10 cellular contexts compared by ENCODE assay signal in the genomic region with DNA sequence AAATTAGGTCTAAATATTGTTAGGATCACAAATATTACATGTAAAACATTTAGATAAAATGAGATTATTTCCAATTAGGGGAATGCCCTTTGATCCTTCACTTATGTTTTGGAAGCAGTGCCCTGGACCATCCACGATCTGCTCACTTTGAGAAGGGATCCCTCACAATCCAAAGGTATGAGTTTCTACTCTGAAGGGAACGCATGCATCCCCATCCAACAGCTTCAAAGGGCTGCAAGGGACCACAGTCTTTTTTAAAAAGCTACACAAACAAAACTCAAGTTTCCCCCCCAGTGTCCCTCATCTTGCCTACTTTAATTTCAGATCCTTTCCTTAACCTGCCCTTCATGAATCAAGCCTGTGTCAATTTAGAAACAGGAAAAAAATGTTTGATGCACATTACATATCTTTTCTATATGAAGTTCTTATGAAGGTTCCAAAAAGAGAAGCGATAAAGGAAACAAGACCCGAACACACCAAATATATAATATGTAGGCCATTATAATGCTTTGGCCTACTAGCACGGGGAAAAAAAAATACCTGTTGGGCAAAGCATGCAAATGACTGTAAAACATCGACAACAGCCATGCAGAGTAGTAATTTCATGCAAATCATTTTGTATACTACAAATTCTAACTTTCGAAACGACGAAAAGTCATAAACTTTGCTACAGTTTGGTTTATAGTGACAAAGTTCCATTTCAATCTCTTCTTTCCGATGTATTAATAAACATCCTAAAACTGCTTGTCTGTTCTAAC. TPM values are rescaled to one million over a fixed set of nuclear protein-coding genes. Genes with fewer than 3 reads are reported as not detected.
DNase-seq lines count a peak whose midpoint lies in the region; ATAC-seq, FAIRE-seq and TF ChIP-seq lines count a peak whose summit lies in the region.
"Had no signal": no experiment of that assay in that cellular context is flagged by ENCODE, and none has a peak within 500 bp of the region (broad histone marks: within the 10 kb centered on the region; RNA-seq: fewer than 3 reads in every experiment).

No MANE protein-coding gene starts in this region.

- intact Hi-C loops in K562 (cut with micrococcal nuclease) = loop anchor here (5.0 kb wide), 1 partner anchor 99 kb away; a partner anchor contains a TSS
- intact Hi-C loops in lower leg skin (cut with DNase I; ENCODE audit: low total_unique reads) = no loop called here

- peaks cover 29% of the 10 kb centered on the region for H3K4me1 Mint-ChIP-seq in mesothelial cell of epicardium

- TF ChIP-seq POLR2A in K562 (conservative IDR thresholded peaks at IDR 0.05) = no peak
- no peak for TF ChIP-seq POLR2A in lower leg skin (IDR thresholded peaks at IDR 0.05)

- no peaks in the 10 kb centered on the region for H3K9me1 ChIP-seq in K562 (ENCODE audit: control insufficient read depth, insufficient read depth, low read length)

- FAIRE-seq in K562 (lab: Jason Lieb, UNC) = no peak

- no peaks in the 10 kb centered on the region for H3K27me3 Mint-ChIP-seq in mesothelial cell of epicardium (ENCODE audit: low read depth)

- H3K27ac ChIP-seq in 22Rv1 = peak overlapping the region; percentile 92; the same call in 1 of the 2 replicates
- H3K27ac ChIP-seq in K562 (ENCODE audit: extremely low read depth, low read depth, low read length) = peak overlapping the region; percentile 97; the same call in 2 of the 3 replicates

- H2AFZ ChIP-seq in K562 (ENCODE audit: low read depth, low read length) = no peak overlapping the region

- no peak for DNase-seq in HFF-Myc (ENCODE audit: extremely low read depth, low read depth)
- DNase-seq in K562 (ENCODE audit: extremely low read depth in 1 of 4, low spot score in 3 of 4) = no peak
- no peak for DNase-seq in mesothelial cell of epicardium (ENCODE audit: low spot score in 2 of 2, unreplicated experiment in 2 of 2)
- DNase-seq in lower leg skin (ENCODE audit: low spot score in 2 of 2) = no peak
- no peak for DNase-seq in NCI-H2227 treated with DMSO at 0.1 percent for 48 hours (lab: John Stamatoyannopoulos, UW)
- DNase-seq in AG08395 (ENCODE audit: low spot score) = no peak
- DNase-seq: kidney glomerular epithelial cell, RPMI8226 had no signal

- H3K4me3 Mint-ChIP-seq in mesothelial cell of epicardium = peak overlapping the region; percentile 90

- peak overlapping the region in 1 of 2 experiments; percentile 97; a peak in 3 of 4 replicates for H3K9ac ChIP-seq in K562 (ENCODE audit: insufficient read depth in 1 of 2, low read depth in 2 of 2, low read length in 2 of 2)

- peaks cover 37% of the 10 kb centered on the region for H3K36me3 ChIP-seq in K562 (ENCODE audit: control insufficient read depth, insufficient read depth, low read length)

- TF ChIP-seq RAD21 in K562 (CRISPR knock-in tag; conservative IDR thresholded peaks at IDR 0.05 in 1 of 2, IDR thresholded peaks at IDR 0.05 in 1 of 2) = no peak

- in situ Hi-C loops in K562 (cut with MboI) = no loop called here

- no peaks in the 10 kb centered on the region for H3K9me3 Mint-ChIP-seq in mesothelial cell of epicardium

- no peak for ATAC-seq in K562
- ATAC-seq in esophagus mucosa = no peak

- no peaks in the 10 kb centered on the region for H3K27me3 ChIP-seq in K562 (ENCODE audit: control insufficient read depth in 2 of 2, insufficient read depth in 2 of 2, low read length in 2 of 2)

- H3K36me3 Mint-ChIP-seq in mesothelial cell of epicardium = peaks cover 2% of the 10 kb centered on the region

- H3K4me3 ChIP-seq in HFF-Myc (replicated peaks; ENCODE audit: low read depth, low read length) (peak overlapping the region; percentile 98), K562 (peak overlapping the region; percentile 92), lower leg skin (ENCODE audit: low read depth, poor library complexity, severe bottlenecking) (no peak overlapping the region)

- H3K79me2 ChIP-seq in K562 (ENCODE audit: control insufficient read depth, insufficient read depth, low read length) = peaks cover 79% of the 10 kb centered on the region

- no peaks in the 10 kb centered on the region for H3K9me3 ChIP-seq in K562 (replicated peaks; ENCODE audit: control insufficient read depth, insufficient read depth, low read depth, low read length)

- 2% methylated on average over 10 of the region's 10 CpGs for WGBS in K562 (ENCODE audit: insufficient coverage, low coverage, missing lambda C conversion rate)
- 22 to 24% methylated on average over 10 of the region's 10 CpGs for WGBS in lower leg skin, 2 donors

- POLR2A ChIA-PET in K562 (lab: Yijun Ruan, JAX) = interaction anchor here (2.8 kb wide), 1 partner anchor 53 kb away, joined by 7 read pairs; no protein-coding TSS in a partner anchor

- no peak for TF ChIP-seq EP300 in K562 (IDR thresholded peaks at IDR 0.05; ENCODE audit: low read length)

- peaks cover 9 to 16% of the 10 kb centered on the region in 2 experiments; a peak in 4 of 5 replicates for H3K4me1 ChIP-seq in K562 (replicated peaks in 1 of 2; ENCODE audit: control insufficient read depth in 2 of 2, insufficient read depth in 2 of 2, low read length in 2 of 2)

- BruUV-seq in K562 (replicated peaks; lab: Mats Ljungman, UMichigan) = no TSS peak

- CTCF ChIA-PET in K562 (lab: Yijun Ruan, JAX; ENCODE audit: low intra/inter-chr PET ratio) = no interaction called here

- peak overlapping the region; percentile 99 for H3K27ac Mint-ChIP-seq in mesothelial cell of epicardium

- peaks cover 28% of the 10 kb centered on the region for H4K20me1 ChIP-seq in K562 (replicated peaks; ENCODE audit: control insufficient read depth, insufficient read depth, low read length)

- TF ChIP-seq CTCF in 22Rv1 (IDR thresholded peaks at IDR 0.05) (no peak), HFF-Myc (IDR thresholded peaks at IDR 0.05; ENCODE audit: low read depth, low read length, missing control alignments) (no peak), K562 (IDR thresholded peaks at IDR 0.05 in 2 of 3, conservative IDR thresholded peaks at IDR 0.05 in 1 of 3; ENCODE audit: insufficient read depth in 2 of 3, low read depth in 1 of 3, low read length in 3 of 3) (no peak), mesothelial cell of epicardium (IDR thresholded peaks at IDR 0.05; ENCODE audit: unreplicated experiment) (no peak), lower leg skin (IDR thresholded peaks at IDR 0.05) (no peak)

- H3K4me2 ChIP-seq in K562 (ENCODE audit: insufficient read depth, low read length) = peak overlapping the region; percentile 97

RNA-seq across cellular contexts. Expression of a gene that starts 2.0 kb away (rescaled TPM):
- total RNA-seq in K562 (2011; cell fraction: chromatin; rRNA removed; ENCODE audit: low replicate concordance) = 60.9 and 137 TPM in 2 replicates
- 28.9 and 33.7 TPM in 2 replicates for total RNA-seq in K562 (2011; cell fraction: nucleolus; rRNA removed)
- total RNA-seq in K562 (2011; cell fraction: nucleoplasm; rRNA removed) = 42.9 and 46.2 TPM in 2 replicates
- total RNA-seq in K562 (2014; rRNA removed) (89.1 and 89.2 TPM in 2 replicates), K562 (2014; rRNA removed; fragmentation: Illumina TruSeq; extraction: Trizol) (124 and 145 TPM in 2 replicates), K562 (2015; rRNA removed; fragmentation: Illumina TruSeq; extraction: Trizol) (145 and 156 TPM in 2 replicates), K562 (2021) (93.0 and 124 TPM in 2 replicates), mesothelial cell of epicardium (145 to 148 TPM (median 145 TPM) in 3 replicates), lower leg skin (100 to 1,000 TPM; 105 to 138 (median 121) TPM), esophagus mucosa (88.2 TPM)
- polyA plus RNA-seq in K562 (2011; rRNA removed) (34.8 and 42.8 TPM in 2 replicates), K562 (2014; fragmentation: Illumina TruSeq; extraction: Trizol) (143 and 163 TPM in 2 replicates), K562 (2014; fragmentation: Nextera tagmentation; extraction: Ambion mirVana) (10 to 100 TPM; 19.6 to 35.1 TPM), K562 (2014; rRNA removed) (86.2 and 102 TPM in 2 replicates)
- polyA plus RNA-seq in K562 (2011; cell fraction: cytosol; rRNA removed) = 16.8 and 31.9 TPM in 2 replicates
- 26.0 and 29.5 TPM in 2 replicates for polyA plus RNA-seq in K562 (2011; cell fraction: nucleus; rRNA removed)
- polyA plus RNA-seq in K562 (2012) = 89.1 and 101 TPM in 2 replicates
- 88.8 and 109 TPM in 2 replicates for polyA minus RNA-seq in K562 (2011; rRNA and poly(A)+ RNA removed)
- polyA minus RNA-seq in K562 (2011; cell fraction: cytosol; rRNA and poly(A)+ RNA removed) = 63.1 and 67.0 TPM in 2 replicates
- polyA minus RNA-seq in K562 (2011; cell fraction: nucleus; rRNA and poly(A)+ RNA removed) = 31.5 and 63.6 TPM in 2 replicates

RNA-seq across cellular contexts. Expression of a gene that starts 25.3 kb away (rescaled TPM):
- total RNA-seq in K562 (2011; cell fraction: chromatin; rRNA removed; ENCODE audit: low replicate concordance) = 23.7 and 25.5 TPM in 2 replicates
- 14.5 and 16.5 TPM in 2 replicates for total RNA-seq in K562 (2011; cell fraction: nucleolus; rRNA removed)
- total RNA-seq in K562 (2011; cell fraction: nucleoplasm; rRNA removed) = 17.3 and 28.2 TPM in 2 replicates
- 12.9 TPM in 2 replicates for total RNA-seq in K562 (2014; rRNA removed)
- 12.3 and 13.7 TPM in 2 replicates for total RNA-seq in K562 (2014; rRNA removed; fragmentation: Illumina TruSeq; extraction: Trizol)
- total RNA-seq in K562 (2015; rRNA removed; fragmentation: Illumina TruSeq; extraction: Trizol) = 11.2 and 11.9 TPM in 2 replicates
- 10.4 and 12.2 TPM in 2 replicates for total RNA-seq in K562 (2021)
- 18.3 and 19.0 TPM in 2 replicates for polyA plus RNA-seq in K562 (2011; rRNA removed)
- polyA plus RNA-seq in K562 (2011; cell fraction: cytosol; rRNA removed) = 10.5 and 12.3 TPM in 2 replicates
- polyA plus RNA-seq in K562 (2011; cell fraction: nucleus; rRNA removed) = 11.3 and 12.6 TPM in 2 replicates
- polyA plus RNA-seq in K562 (2012) = 11.0 and 17.5 TPM in 2 replicates
- 11.7 and 12.5 TPM in 2 replicates for polyA plus RNA-seq in K562 (2014; fragmentation: Illumina TruSeq; extraction: Trizol)
- polyA plus RNA-seq in K562 (2014; fragmentation: Nextera tagmentation; extraction: Ambion mirVana) = 10 to 100 TPM; 15.5 to 20.0 TPM
- polyA plus RNA-seq in K562 (2014; rRNA removed) = 9.4 and 10.5 TPM in 2 replicates
- 15.9 and 18.0 TPM in 2 replicates for polyA minus RNA-seq in K562 (2011; rRNA and poly(A)+ RNA removed)
- polyA minus RNA-seq in K562 (2011; cell fraction: cytosol; rRNA and poly(A)+ RNA removed) = 5.0 and 9.3 TPM in 2 replicates
- 5.1 and 9.4 TPM in 2 replicates for polyA minus RNA-seq in K562 (2011; cell fraction: nucleus; rRNA and poly(A)+ RNA removed)
- total RNA-seq in mesothelial cell of epicardium = 38.4 to 40.3 TPM (median 39.6 TPM) in 3 replicates
- 10 to 100 TPM; 25.8 to 46.2 (median 40.5) TPM for total RNA-seq in lower leg skin
- total RNA-seq in esophagus mucosa = 38.3 TPM

RNA-seq across cellular contexts. Expression of a gene that starts 49.1 kb away (rescaled TPM):
- total RNA-seq in K562 (2011; cell fraction: chromatin; rRNA removed; ENCODE audit: low replicate concordance) = 0.51 and 0.60 TPM in 2 replicates
- 0.66 and 1.2 TPM in 2 replicates for total RNA-seq in K562 (2011; cell fraction: nucleolus; rRNA removed)
- total RNA-seq in K562 (2011; cell fraction: nucleoplasm; rRNA removed) = 0.81 and 1.3 TPM in 2 replicates
- total RNA-seq in K562 (2014; rRNA removed) (0.77 and 0.98 TPM in 2 replicates), K562 (2014; rRNA removed; fragmentation: Illumina TruSeq; extraction: Trizol) (0.95 and 1.1 TPM in 2 replicates), K562 (2015; rRNA removed; fragmentation: Illumina TruSeq; extraction: Trizol) (0.33 and 0.34 TPM in 2 replicates), K562 (2021) (0.89 and 1.2 TPM in 2 replicates), mesothelial cell of epicardium (4.1 to 4.6 TPM (median 4.4 TPM) in 3 replicates), lower leg skin (1 to 10 TPM in 3 of 4 donors, under 1 TPM in 1; 0.34 to 3.6 (median 1.3) TPM), esophagus mucosa (1.3 TPM)
- polyA plus RNA-seq in K562 (2011; rRNA removed) (0.79 and 1.6 TPM in 2 replicates), K562 (2014; fragmentation: Illumina TruSeq; extraction: Trizol) (0.58 TPM in 2 replicates), K562 (2014; fragmentation: Nextera tagmentation; extraction: Ambion mirVana) (under 1 TPM in 1 of 2 experiments, not detected in 1; 0.14 TPM), K562 (2014; rRNA removed) (0.94 and 0.97 TPM in 2 replicates)
- 0.58 and 1.2 TPM in 2 replicates for polyA plus RNA-seq in K562 (2011; cell fraction: cytosol; rRNA removed)
- polyA plus RNA-seq in K562 (2011; cell fraction: nucleus; rRNA removed) = 0.46 and 0.77 TPM in 2 replicates
- polyA plus RNA-seq in K562 (2012) = 0.46 and 0.48 TPM in 2 replicates
- 0.39 and 0.77 TPM in 2 replicates for polyA minus RNA-seq in K562 (2011; rRNA and poly(A)+ RNA removed)
- 0.46 TPM in 1 of 2 replicates, not detected in the other for polyA minus RNA-seq in K562 (2011; cell fraction: cytosol; rRNA and poly(A)+ RNA removed)
- polyA minus RNA-seq in K562 (2011; cell fraction: nucleus; rRNA and poly(A)+ RNA removed) = 1.1 and 1.8 TPM in 2 replicates
